In the genomic region with DNA sequence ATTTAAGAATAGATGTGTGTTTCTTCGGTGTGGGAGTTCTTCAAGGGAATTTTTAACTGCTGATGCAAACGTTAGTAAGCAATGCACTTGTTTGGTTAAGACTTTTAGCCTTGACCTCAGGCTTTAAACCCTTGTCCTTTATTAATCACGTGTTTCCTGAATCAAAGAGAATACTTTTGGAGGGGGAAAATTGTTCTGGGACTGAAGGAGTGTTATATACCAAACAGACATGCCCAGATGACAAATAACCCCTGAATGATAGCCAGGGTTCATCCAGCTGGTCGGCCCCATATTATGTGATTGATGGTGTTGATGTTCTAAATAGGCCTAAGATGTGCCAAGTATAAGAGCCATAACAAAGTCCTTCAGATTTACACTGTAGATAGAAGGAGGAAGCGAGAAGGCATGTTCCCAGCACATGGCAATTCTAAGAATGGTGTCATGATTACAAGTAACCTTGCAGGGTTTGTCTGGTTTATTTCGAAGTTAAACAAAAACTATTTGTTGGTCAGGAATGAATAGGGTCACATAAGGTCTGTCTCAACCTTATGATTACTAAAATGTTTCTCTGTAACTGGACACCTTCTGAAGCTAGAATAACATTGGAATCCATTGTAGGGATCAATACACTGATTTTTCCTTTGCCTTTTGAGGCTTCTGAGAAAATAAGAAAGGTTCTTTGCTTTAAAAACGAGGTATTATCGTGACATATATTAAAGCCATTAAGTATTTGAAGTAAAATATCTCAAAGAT, we compare ENCODE assay signal across 1 cellular context.
TF ChIP-seq lines count a peak whose summit lies in the region.

No MANE protein-coding gene starts in this region.

TF ChIP-seq in HepG2, 621 proteins besides CTCF, POLR2A, EP300 and RAD21 (continued from another document and continues in another):
- TF ChIP-seq, protein P1, sequence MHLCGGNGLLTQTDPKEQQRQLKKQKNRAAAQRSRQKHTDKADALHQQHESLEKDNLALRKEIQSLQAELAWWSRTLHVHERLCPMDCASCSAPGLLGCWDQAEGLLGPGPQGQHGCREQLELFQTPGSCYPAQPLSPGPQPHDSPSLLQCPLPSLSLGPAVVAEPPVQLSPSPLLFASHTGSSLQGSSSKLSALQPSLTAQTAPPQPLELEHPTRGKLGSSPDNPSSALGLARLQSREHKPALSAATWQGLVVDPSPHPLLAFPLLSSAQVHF (CRISPR knock-in tag; IDR thresholded peaks at IDR 0.05): no peak
- TF ChIP-seq, protein P2, sequence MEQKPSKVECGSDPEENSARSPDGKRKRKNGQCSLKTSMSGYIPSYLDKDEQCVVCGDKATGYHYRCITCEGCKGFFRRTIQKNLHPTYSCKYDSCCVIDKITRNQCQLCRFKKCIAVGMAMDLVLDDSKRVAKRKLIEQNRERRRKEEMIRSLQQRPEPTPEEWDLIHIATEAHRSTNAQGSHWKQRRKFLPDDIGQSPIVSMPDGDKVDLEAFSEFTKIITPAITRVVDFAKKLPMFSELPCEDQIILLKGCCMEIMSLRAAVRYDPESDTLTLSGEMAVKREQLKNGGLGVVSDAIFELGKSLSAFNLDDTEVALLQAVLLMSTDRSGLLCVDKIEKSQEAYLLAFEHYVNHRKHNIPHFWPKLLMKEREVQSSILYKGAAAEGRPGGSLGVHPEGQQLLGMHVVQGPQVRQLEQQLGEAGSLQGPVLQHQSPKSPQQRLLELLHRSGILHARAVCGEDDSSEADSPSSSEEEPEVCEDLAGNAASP (CRISPR knock-in tag; IDR thresholded peaks at IDR 0.05; ENCODE audit: borderline replicate concordance): peak; percentile 86; the same call in 1 of the 2 replicates
- TF ChIP-seq, protein P3, sequence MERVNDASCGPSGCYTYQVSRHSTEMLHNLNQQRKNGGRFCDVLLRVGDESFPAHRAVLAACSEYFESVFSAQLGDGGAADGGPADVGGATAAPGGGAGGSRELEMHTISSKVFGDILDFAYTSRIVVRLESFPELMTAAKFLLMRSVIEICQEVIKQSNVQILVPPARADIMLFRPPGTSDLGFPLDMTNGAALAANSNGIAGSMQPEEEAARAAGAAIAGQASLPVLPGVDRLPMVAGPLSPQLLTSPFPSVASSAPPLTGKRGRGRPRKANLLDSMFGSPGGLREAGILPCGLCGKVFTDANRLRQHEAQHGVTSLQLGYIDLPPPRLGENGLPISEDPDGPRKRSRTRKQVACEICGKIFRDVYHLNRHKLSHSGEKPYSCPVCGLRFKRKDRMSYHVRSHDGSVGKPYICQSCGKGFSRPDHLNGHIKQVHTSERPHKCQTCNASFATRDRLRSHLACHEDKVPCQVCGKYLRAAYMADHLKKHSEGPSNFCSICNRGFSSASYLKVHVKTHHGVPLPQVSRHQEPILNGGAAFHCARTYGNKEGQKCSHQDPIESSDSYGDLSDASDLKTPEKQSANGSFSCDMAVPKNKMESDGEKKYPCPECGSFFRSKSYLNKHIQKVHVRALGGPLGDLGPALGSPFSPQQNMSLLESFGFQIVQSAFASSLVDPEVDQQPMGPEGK (CRISPR knock-in tag; IDR thresholded peaks at IDR 0.05): peak; percentile 64; the same call in 1 of the 2 replicates
- TF ChIP-seq NFKBIZ (CRISPR knock-in tag; IDR thresholded peaks at IDR 0.05): peak; percentile 79
- TF ChIP-seq RNF2 (conservative IDR thresholded peaks at IDR 0.05; ENCODE audit: low read depth): no peak
- no peak for TF ChIP-seq ZNF720 (CRISPR knock-in tag; IDR thresholded peaks at IDR 0.05)
- no peak for TF ChIP-seq ZNF83 (CRISPR knock-in tag; IDR thresholded peaks at IDR 0.05; ENCODE audit: borderline replicate concordance)
- peak; percentile 85 for TF ChIP-seq GFI1 (CRISPR knock-in tag; IDR thresholded peaks at IDR 0.05; ENCODE audit: borderline replicate concordance)
- no peak for TF ChIP-seq MEIS2 (CRISPR knock-in tag; IDR thresholded peaks at IDR 0.05)
- TF ChIP-seq, protein P4, sequence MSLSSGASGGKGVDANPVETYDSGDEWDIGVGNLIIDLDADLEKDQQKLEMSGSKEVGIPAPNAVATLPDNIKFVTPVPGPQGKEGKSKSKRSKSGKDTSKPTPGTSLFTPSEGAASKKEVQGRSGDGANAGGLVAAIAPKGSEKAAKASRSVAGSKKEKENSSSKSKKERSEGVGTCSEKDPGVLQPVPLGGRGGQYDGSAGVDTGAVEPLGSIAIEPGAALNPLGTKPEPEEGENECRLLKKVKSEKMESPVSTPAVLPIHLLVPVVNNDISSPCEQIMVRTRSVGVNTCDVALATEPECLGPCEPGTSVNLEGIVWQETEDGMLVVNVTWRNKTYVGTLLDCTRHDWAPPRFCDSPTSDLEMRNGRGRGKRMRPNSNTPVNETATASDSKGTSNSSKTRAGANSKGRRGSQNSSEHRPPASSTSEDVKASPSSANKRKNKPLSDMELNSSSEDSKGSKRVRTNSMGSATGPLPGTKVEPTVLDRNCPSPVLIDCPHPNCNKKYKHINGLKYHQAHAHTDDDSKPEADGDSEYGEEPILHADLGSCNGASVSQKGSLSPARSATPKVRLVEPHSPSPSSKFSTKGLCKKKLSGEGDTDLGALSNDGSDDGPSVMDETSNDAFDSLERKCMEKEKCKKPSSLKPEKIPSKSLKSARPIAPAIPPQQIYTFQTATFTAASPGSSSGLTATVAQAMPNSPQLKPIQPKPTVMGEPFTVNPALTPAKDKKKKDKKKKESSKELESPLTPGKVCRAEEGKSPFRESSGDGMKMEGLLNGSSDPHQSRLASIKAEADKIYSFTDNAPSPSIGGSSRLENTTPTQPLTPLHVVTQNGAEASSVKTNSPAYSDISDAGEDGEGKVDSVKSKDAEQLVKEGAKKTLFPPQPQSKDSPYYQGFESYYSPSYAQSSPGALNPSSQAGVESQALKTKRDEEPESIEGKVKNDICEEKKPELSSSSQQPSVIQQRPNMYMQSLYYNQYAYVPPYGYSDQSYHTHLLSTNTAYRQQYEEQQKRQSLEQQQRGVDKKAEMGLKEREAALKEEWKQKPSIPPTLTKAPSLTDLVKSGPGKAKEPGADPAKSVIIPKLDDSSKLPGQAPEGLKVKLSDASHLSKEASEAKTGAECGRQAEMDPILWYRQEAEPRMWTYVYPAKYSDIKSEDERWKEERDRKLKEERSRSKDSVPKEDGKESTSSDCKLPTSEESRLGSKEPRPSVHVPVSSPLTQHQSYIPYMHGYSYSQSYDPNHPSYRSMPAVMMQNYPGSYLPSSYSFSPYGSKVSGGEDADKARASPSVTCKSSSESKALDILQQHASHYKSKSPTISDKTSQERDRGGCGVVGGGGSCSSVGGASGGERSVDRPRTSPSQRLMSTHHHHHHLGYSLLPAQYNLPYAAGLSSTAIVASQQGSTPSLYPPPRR (CRISPR knock-in tag; IDR thresholded peaks at IDR 0.05; ENCODE audit: borderline replicate concordance): peak; percentile 25; the same call in 1 of the 2 replicates
- peak; percentile 97 for TF ChIP-seq NR2F6 (IDR thresholded peaks at IDR 0.05)
- TF ChIP-seq NR2F6 (CRISPR knock-in tag; IDR thresholded peaks at IDR 0.05): peak; percentile 94
- TF ChIP-seq, protein P5, sequence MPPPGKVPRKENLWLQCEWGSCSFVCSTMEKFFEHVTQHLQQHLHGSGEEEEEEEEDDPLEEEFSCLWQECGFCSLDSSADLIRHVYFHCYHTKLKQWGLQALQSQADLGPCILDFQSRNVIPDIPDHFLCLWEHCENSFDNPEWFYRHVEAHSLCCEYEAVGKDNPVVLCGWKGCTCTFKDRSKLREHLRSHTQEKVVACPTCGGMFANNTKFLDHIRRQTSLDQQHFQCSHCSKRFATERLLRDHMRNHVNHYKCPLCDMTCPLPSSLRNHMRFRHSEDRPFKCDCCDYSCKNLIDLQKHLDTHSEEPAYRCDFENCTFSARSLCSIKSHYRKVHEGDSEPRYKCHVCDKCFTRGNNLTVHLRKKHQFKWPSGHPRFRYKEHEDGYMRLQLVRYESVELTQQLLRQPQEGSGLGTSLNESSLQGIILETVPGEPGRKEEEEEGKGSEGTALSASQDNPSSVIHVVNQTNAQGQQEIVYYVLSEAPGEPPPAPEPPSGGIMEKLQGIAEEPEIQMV (CRISPR knock-in tag; IDR thresholded peaks at IDR 0.05; ENCODE audit: low read depth): no peak
- no peak for TF ChIP-seq MIER2 (CRISPR knock-in tag; IDR thresholded peaks at IDR 0.05)
- TF ChIP-seq, protein P6, sequence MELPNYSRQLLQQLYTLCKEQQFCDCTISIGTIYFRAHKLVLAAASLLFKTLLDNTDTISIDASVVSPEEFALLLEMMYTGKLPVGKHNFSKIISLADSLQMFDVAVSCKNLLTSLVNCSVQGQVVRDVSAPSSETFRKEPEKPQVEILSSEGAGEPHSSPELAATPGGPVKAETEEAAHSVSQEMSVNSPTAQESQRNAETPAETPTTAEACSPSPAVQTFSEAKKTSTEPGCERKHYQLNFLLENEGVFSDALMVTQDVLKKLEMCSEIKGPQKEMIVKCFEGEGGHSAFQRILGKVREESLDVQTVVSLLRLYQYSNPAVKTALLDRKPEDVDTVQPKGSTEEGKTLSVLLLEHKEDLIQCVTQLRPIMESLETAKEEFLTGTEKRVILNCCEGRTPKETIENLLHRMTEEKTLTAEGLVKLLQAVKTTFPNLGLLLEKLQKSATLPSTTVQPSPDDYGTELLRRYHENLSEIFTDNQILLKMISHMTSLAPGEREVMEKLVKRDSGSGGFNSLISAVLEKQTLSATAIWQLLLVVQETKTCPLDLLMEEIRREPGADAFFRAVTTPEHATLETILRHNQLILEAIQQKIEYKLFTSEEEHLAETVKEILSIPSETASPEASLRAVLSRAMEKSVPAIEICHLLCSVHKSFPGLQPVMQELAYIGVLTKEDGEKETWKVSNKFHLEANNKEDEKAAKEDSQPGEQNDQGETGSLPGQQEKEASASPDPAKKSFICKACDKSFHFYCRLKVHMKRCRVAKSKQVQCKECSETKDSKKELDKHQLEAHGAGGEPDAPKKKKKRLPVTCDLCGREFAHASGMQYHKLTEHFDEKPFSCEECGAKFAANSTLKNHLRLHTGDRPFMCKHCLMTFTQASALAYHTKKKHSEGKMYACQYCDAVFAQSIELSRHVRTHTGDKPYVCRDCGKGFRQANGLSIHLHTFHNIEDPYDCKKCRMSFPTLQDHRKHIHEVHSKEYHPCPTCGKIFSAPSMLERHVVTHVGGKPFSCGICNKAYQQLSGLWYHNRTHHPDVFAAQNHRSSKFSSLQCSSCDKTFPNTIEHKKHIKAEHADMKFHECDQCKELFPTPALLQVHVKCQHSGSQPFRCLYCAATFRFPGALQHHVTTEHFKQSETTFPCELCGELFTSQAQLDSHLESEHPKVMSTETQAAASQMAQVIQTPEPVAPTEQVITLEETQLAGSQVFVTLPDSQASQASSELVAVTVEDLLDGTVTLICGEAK (IDR thresholded peaks at IDR 0.05): no peak
- TF ChIP-seq, protein P6 (CRISPR knock-in tag; IDR thresholded peaks at IDR 0.05): no peak
- TF ChIP-seq JUN (CRISPR knock-in tag; IDR thresholded peaks at IDR 0.05): peak; percentile 75; the same call in 1 of the 2 replicates
- TF ChIP-seq NONO (IDR thresholded peaks at IDR 0.05): no peak
- no peak for TF ChIP-seq NONO (CRISPR knock-in tag; conservative IDR thresholded peaks at IDR 0.05)
- no peak for TF ChIP-seq SPEN (CRISPR knock-in tag; IDR thresholded peaks at IDR 0.05; ENCODE audit: low read depth)
- no peak for TF ChIP-seq PLRG1 (conservative IDR thresholded peaks at IDR 0.05)
- TF ChIP-seq POGZ (CRISPR knock-in tag; IDR thresholded peaks at IDR 0.05): no peak
- TF ChIP-seq NCOR1 (IDR thresholded peaks at IDR 0.05; ENCODE audit: borderline replicate concordance, low read length): peak; percentile 63; the same call in 1 of the 2 replicates
- TF ChIP-seq, protein P7, sequence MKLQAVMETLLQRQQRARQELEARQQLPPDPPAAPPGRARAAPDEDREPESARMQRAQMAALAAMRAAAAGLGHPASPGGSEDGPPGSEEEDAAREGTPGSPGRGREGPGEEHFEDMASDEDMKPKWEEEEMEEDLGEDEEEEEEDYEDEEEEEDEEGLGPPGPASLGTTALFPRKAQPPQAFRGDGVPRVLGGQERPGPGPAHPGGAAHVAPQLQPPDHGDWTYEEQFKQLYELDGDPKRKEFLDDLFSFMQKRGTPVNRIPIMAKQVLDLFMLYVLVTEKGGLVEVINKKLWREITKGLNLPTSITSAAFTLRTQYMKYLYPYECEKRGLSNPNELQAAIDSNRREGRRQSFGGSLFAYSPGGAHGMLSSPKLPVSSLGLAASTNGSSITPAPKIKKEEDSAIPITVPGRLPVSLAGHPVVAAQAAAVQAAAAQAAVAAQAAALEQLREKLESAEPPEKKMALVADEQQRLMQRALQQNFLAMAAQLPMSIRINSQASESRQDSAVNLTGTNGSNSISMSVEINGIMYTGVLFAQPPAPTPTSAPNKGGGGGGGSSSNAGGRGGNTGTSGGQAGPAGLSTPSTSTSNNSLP (IDR thresholded peaks at IDR 0.05; ENCODE audit: low read depth, low read length): peak; percentile 76; the same call in 1 of the 2 replicates
- no peak for TF ChIP-seq ZNF530 (CRISPR knock-in tag; IDR thresholded peaks at IDR 0.05; ENCODE audit: low read depth)
- TF ChIP-seq BCL6 (CRISPR knock-in tag; IDR thresholded peaks at IDR 0.05): peak; percentile 87
